ENCODE assay signal across 1 cellular context in genomic region chr3:109553573-109554371, GRCh38.
TF ChIP-seq lines count a peak whose summit lies in the region.

No MANE protein-coding gene starts in this region.

TF ChIP-seq in IMR-90, 13 proteins besides CTCF, POLR2A, EP300 and RAD21 (continued from another document):
- TF ChIP-seq FOS (IDR thresholded peaks at IDR 0.05; ENCODE audit: low read depth, low read length) (no peak), CHD1 (IDR thresholded peaks at IDR 0.05; ENCODE audit: low read depth, low read length) (no peak), MAZ (IDR thresholded peaks at IDR 0.05; ENCODE audit: borderline replicate concordance, low read depth, low read length) (no peak), NFE2L2 (IDR thresholded peaks at IDR 0.05; ENCODE audit: low read depth, low read length) (no peak), RCOR1 (IDR thresholded peaks at IDR 0.05; ENCODE audit: insufficient replicate concordance, low read length) (no peak), MAFK (IDR thresholded peaks at IDR 0.05; ENCODE audit: low read depth, low read length) (no peak), BHLHE40 (IDR thresholded peaks at IDR 0.05; ENCODE audit: low read depth, low read length) (no peak), CEBPB (IDR thresholded peaks at IDR 0.05; ENCODE audit: low read depth, low read length) (no peak), USF2 (IDR thresholded peaks at IDR 0.05; ENCODE audit: low read depth, low read length) (no peak), MXI1 (IDR thresholded peaks at IDR 0.05; ENCODE audit: borderline replicate concordance, low read depth, low read length) (no peak), SMC3 (IDR thresholded peaks at IDR 0.05; ENCODE audit: low read depth, low read length) (no peak), RFX5 (IDR thresholded peaks at IDR 0.05; ENCODE audit: low read depth, low read length) (no peak)
